In genomic region chr14:89618821-89619551, GRCh38 we compare ENCODE assay signal across 8 cellular contexts.
DNase-seq lines count a peak whose midpoint lies in the region; ATAC-seq and TF ChIP-seq lines count a peak whose summit lies in the region.

No MANE protein-coding gene starts in this region.

- peaks cover 47% of the 10 kb centered on the region for H3K4me1 Mint-ChIP-seq in neural crest cell

- H3K27me3 ChIP-seq in thymus (ENCODE audit: control insufficient read depth, insufficient read depth): no peaks in the 10 kb centered on the region

- peak overlapping the region; percentile 93 for H3K4me3 Mint-ChIP-seq in neural crest cell

- peaks cover 25% of the 10 kb centered on the region for H3K4me1 ChIP-seq in thymus (ENCODE audit: control insufficient read depth, insufficient read depth, low read length)

- H3K9me3 Mint-ChIP-seq in neural crest cell: no peaks in the 10 kb centered on the region

- peak overlapping the region; percentile 91 for H3K4me3 ChIP-seq in thymus (ENCODE audit: low read length)

- peak; percentile 14 for DNase-seq in DMS114 treated with DMSO at 0.1 percent for 48 hours (lab: John Stamatoyannopoulos, UW; ENCODE audit: unreplicated experiment)
- peak; percentile 59 for DNase-seq in HT1080 (ENCODE audit: low read depth)
- DNase-seq in RPMI7951 (ENCODE audit: low read depth): peak; percentile 56
- DNase-seq in activated gamma-delta T cell (lab: John Stamatoyannopoulos, UW): peak; percentile 52
- DNase-seq in foreskin melanocyte: peak; percentile 46
- DNase-seq in neural crest cell (ENCODE audit: low read depth, low spot score): peak; percentile 56

- peak; percentile 51 for ATAC-seq in GM21367 (IDR thresholded peaks at IDR 0.05; ENCODE audit: unreplicated experiment)

- TF ChIP-seq CTCF in neural crest cell (conservative IDR thresholded peaks at IDR 0.05): no peak

- under 1% methylated on average over 66 of the region's 66 CpGs for WGBS in thymus

- H3K27ac ChIP-seq in thymus (ENCODE audit: low read depth): peak overlapping the region; percentile 92

- no peaks in the 10 kb centered on the region for H3K9me3 ChIP-seq in thymus (ENCODE audit: control insufficient read depth)

- no peaks in the 10 kb centered on the region for H3K36me3 ChIP-seq in thymus (ENCODE audit: control insufficient read depth, insufficient read depth)

- peak overlapping the region; percentile 88 for H3K27ac Mint-ChIP-seq in neural crest cell (ENCODE audit: unreplicated experiment)

- H3K27me3 Mint-ChIP-seq in neural crest cell (ENCODE audit: low read depth): peaks cover 23% of the 10 kb centered on the region

- H3K36me3 Mint-ChIP-seq in neural crest cell (ENCODE audit: low read depth): no peaks in the 10 kb centered on the region

Comparison
In these comparisons a context has a peak if more than half of its experiments do, and no peak if none do; other contexts are left out.
1. Peak in every context shown above with its lines: DNase-seq, ATAC-seq, H3K4me3 ChIP-seq and H3K27ac ChIP-seq.